Comparison of ENCODE assay signal across 1 cellular context in genomic region chr18:12857215-12857924, GRCh38.
TF ChIP-seq lines count a peak whose summit lies in the region.

No MANE protein-coding gene starts in this region.

TF ChIP-seq in HepG2, 621 proteins besides CTCF, POLR2A, EP300 and RAD21:
- TF ChIP-seq ZBTB14 (CRISPR knock-in tag; IDR thresholded peaks at IDR 0.05) (no peak), NR2F2 (IDR thresholded peaks at IDR 0.05; ENCODE audit: borderline replicate concordance, low read depth) (no peak), NRL (CRISPR knock-in tag; IDR thresholded peaks at IDR 0.05; ENCODE audit: borderline replicate concordance) (no peak), PAXIP1 (CRISPR knock-in tag; conservative IDR thresholded peaks at IDR 0.05) (no peak), NR3C1 (CRISPR knock-in tag; IDR thresholded peaks at IDR 0.05) (no peak), MYNN (CRISPR knock-in tag; IDR thresholded peaks at IDR 0.05; ENCODE audit: low read depth) (no peak), SNAPC2 (CRISPR knock-in tag; IDR thresholded peaks at IDR 0.05) (no peak), CBX2 (IDR thresholded peaks at IDR 0.05; ENCODE audit: low read depth, low read length) (no peak), CBX2 (CRISPR knock-in tag; IDR thresholded peaks at IDR 0.05; ENCODE audit: low read depth) (no peak), SRY (CRISPR knock-in tag; IDR thresholded peaks at IDR 0.05) (no peak), KAT8 (CRISPR knock-in tag; IDR thresholded peaks at IDR 0.05) (no peak)
